Comparison of ENCODE assay signal across 16 cellular contexts in the genomic region with DNA sequence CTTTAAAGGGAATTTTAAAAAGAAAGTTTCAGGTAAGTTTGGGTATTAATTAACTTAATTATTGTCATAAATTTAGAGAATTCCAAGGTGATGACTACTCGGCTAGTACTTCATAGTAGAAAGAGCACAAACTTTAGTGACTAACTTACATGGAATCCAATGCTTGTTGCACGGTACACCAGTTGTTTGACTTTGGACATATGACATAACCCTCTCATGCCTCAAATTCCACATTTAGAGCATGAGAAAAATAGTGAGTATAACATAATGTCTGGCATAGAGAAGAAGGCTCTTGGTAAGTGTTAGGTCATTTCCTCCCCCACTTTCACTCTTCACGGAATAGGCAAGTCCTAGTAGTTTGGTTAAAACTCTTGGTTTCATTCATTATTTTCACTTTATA.
DNase-seq lines count a peak whose midpoint lies in the region; ATAC-seq and TF ChIP-seq lines count a peak whose summit lies in the region.
"Had no signal": no experiment of that assay in that cellular context is flagged by ENCODE, and none has a peak within 500 bp of the region (broad histone marks: within the 10 kb centered on the region; RNA-seq: fewer than 3 reads in every experiment).

No MANE protein-coding gene starts in this region.

- H3K27ac ChIP-seq in mesendoderm (ENCODE audit: low read depth, low read length) = no peak overlapping the region
- H3K27ac ChIP-seq: dorsolateral prefrontal cortex, sigmoid colon, upper lobe of left lung had no signal

- H3K4me3 ChIP-seq in epithelial cell of proximal tubule (ENCODE audit: low read depth, low read length) = no peak overlapping the region
- H3K4me3 ChIP-seq in mesendoderm (ENCODE audit: low read length) = no peak overlapping the region
- H3K4me3 ChIP-seq: dorsolateral prefrontal cortex, sigmoid colon, upper lobe of left lung had no signal

- H3K79me2 ChIP-seq in mesendoderm (ENCODE audit: control insufficient read depth, insufficient read depth, low read length) = no peaks in the 10 kb centered on the region

- H3K4me3 Mint-ChIP-seq in osteocyte (ENCODE audit: unreplicated experiment) = peak overlapping the region; percentile 17
- H3K4me3 Mint-ChIP-seq in T-helper 17 cell = no peak overlapping the region
- H3K4me3 Mint-ChIP-seq: CD8-positive, alpha-beta memory T cell had no signal

- H3K56ac ChIP-seq in mesendoderm (ENCODE audit: low read length) = no peak overlapping the region

- peak; percentile 88 for DNase-seq in ELR (ENCODE audit: low read depth)
- peak; percentile 24 for DNase-seq in RPMI7951 (ENCODE audit: low read depth)
- peak; percentile 99 for DNase-seq in epithelial cell of proximal tubule (ENCODE audit: low read depth)
- no peak for DNase-seq in osteocyte (ENCODE audit: extremely low spot score, unreplicated experiment)
- DNase-seq in GM13977 (ENCODE audit: low spot score) = no peak
- no peak for DNase-seq in T-helper 17 cell
- DNase-seq in mesendoderm = no peak
- DNase-seq: activated CD4-positive, alpha-beta T cell treated with anti-CD3 and anti-CD28 coated beads for 4 hours; activated gamma-delta T cell; CD8-positive, alpha-beta memory T cell; dorsolateral prefrontal cortex; NCI-H1105 treated with DMSO at 0.1 percent for 48 hours; NCI-H748 treated with DMSO at 0.1 percent for 48 hours; sigmoid colon; upper lobe of left lung had no signal

- no peak overlapping the region for H2BK5ac ChIP-seq in mesendoderm (ENCODE audit: low read length)

- H3K27me3 Mint-ChIP-seq in osteocyte (ENCODE audit: unreplicated experiment) = no peaks in the 10 kb centered on the region
- no peaks in the 10 kb centered on the region for H3K27me3 Mint-ChIP-seq in T-helper 17 cell
- H3K27me3 Mint-ChIP-seq: CD8-positive, alpha-beta memory T cell had no signal

- WGBS in mesendoderm (ENCODE audit: extremely low coverage, insufficient coverage, low lambda C conversion rate) = no CpG with 5 or more reads among the region's 3 CpGs

- no peak overlapping the region for H3K18ac ChIP-seq in mesendoderm (ENCODE audit: low read length)

- H3K4me1 Mint-ChIP-seq in osteocyte (ENCODE audit: unreplicated experiment) = peaks cover 22% of the 10 kb centered on the region
- no peaks in the 10 kb centered on the region for H3K4me1 Mint-ChIP-seq in T-helper 17 cell
- H3K4me1 Mint-ChIP-seq: CD8-positive, alpha-beta memory T cell had no signal

- in situ Hi-C loops in GM13977 (cut with MboI; ENCODE audit: low pct_unique_long_range_greater_than_20kb, low sequenced_read_pairs, unreplicated experiment) = no loop called here

- H3K4ac ChIP-seq in mesendoderm (ENCODE audit: low read depth, low read length) = no peak overlapping the region

- no peaks in the 10 kb centered on the region for H3K9me3 ChIP-seq in T-helper 17 cell (ENCODE audit: control insufficient read depth, low read length, poor library complexity, severe bottlenecking)
- H3K9me3 ChIP-seq: sigmoid colon, upper lobe of left lung had no signal

- H3K36me3 Mint-ChIP-seq in osteocyte (ENCODE audit: unreplicated experiment) = no peaks in the 10 kb centered on the region
- H3K36me3 Mint-ChIP-seq in T-helper 17 cell (ENCODE audit: low read depth) = no peaks in the 10 kb centered on the region
- H3K36me3 Mint-ChIP-seq: CD8-positive, alpha-beta memory T cell had no signal

- H3K4me2 ChIP-seq in mesendoderm (ENCODE audit: low read length) = no peak overlapping the region

- H4K8ac ChIP-seq in mesendoderm (ENCODE audit: low read depth, low read length) = no peak overlapping the region

- no peaks in the 10 kb centered on the region for H3K36me3 ChIP-seq in mesendoderm (ENCODE audit: control insufficient read depth, insufficient read depth, low read length)
- H3K36me3 ChIP-seq: sigmoid colon, upper lobe of left lung had no signal

- no peak overlapping the region for H2AK5ac ChIP-seq in mesendoderm (ENCODE audit: low read length)

- H4K5ac ChIP-seq in mesendoderm (ENCODE audit: low read length) = no peak overlapping the region

- no peak overlapping the region for H3K23ac ChIP-seq in mesendoderm (ENCODE audit: low read length)

- H2BK15ac ChIP-seq in mesendoderm (replicated peaks; ENCODE audit: low read depth) = no peak overlapping the region

- no peak overlapping the region for H3K9ac ChIP-seq in mesendoderm (ENCODE audit: low read length)

- ATAC-seq in HG03025 (IDR thresholded peaks at IDR 0.05; ENCODE audit: low FRiP score, unreplicated experiment) (no peak), T-helper 17 cell (no peak)

- TF ChIP-seq CTCF in epithelial cell of proximal tubule (conservative IDR thresholded peaks at IDR 0.05; ENCODE audit: low read depth, low read length) (no peak), osteocyte (IDR thresholded peaks at IDR 0.05) (no peak), GM13977 (IDR thresholded peaks at IDR 0.05; ENCODE audit: extremely low read depth, insufficient read depth, missing control alignments) (no peak)

- H3K9me3 Mint-ChIP-seq in osteocyte (ENCODE audit: unreplicated experiment) = peaks cover 5% of the 10 kb centered on the region

- H3K27me3 ChIP-seq in mesendoderm (ENCODE audit: insufficient read depth, low read length, poor library complexity) = no peaks in the 10 kb centered on the region
- H3K27me3 ChIP-seq: dorsolateral prefrontal cortex, sigmoid colon, upper lobe of left lung had no signal

- no peaks in the 10 kb centered on the region for H3K79me1 ChIP-seq in mesendoderm (ENCODE audit: low read length)

- H3K27ac Mint-ChIP-seq in osteocyte (ENCODE audit: unreplicated experiment) (peak overlapping the region; percentile 72), T-helper 17 cell (no peak overlapping the region)
- H3K27ac Mint-ChIP-seq: CD8-positive, alpha-beta memory T cell had no signal

- H3K4me1 ChIP-seq in mesendoderm (ENCODE audit: control insufficient read depth, low read depth, low read length) = no peaks in the 10 kb centered on the region
- H3K4me1 ChIP-seq: upper lobe of left lung had no signal

- H2BK120ac ChIP-seq in mesendoderm (ENCODE audit: low read depth, low read length) = no peak overlapping the region

Comparison
In these comparisons a context has a peak if more than half of its experiments do, and no peak if none do; other contexts are left out.
1. DNase-seq: peak in ELR (single experiment), RPMI7951 (single experiment) and epithelial cell of proximal tubule (single experiment); none in osteocyte (single experiment), GM13977 (single experiment), T-helper 17 cell (0 of 3) and mesendoderm (single experiment).